8 cellular contexts compared by ENCODE assay signal in genomic region chr2:87456477-87457128, GRCh38.
A peak's percentile ranks its signal among the peaks of the same experiment; 100 is the strongest.
DNase-seq lines count a peak whose midpoint lies in the region; ATAC-seq and TF ChIP-seq lines count a peak whose summit lies in the region.
"Not testable (repeated sequence)": the region's sequence is repeated elsewhere in the genome, so short reads cannot be mapped to it uniquely, and the experiment has no call there.

No MANE protein-coding gene starts in this region.

- peak overlapping the region; percentile 84 for H3K27ac ChIP-seq in ACC112 (ENCODE audit: low read depth, low read length)

- not testable (repeated sequence) for H3K9me3 Mint-ChIP-seq in HFFc6; activated naive CD8-positive, alpha-beta T cell treated with anti-CD3 and anti-CD28 coated beads, Interleukin-2, amount 50 U/mL, for 24 hours; osteocyte (ENCODE audit: unreplicated experiment)

- TF ChIP-seq CTCF in HFFc6 (IDR thresholded peaks at IDR 0.05); osteocyte (IDR thresholded peaks at IDR 0.05): not testable (repeated sequence)

- H2AFZ ChIP-seq in ACC112 (ENCODE audit: low read length, unreplicated experiment), result not testable (repeated sequence)

- not testable (repeated sequence) for DNase-seq in HFFc6; Right ventricle myocardium inferior (ENCODE audit: missing footprints); osteocyte (ENCODE audit: extremely low spot score, unreplicated experiment)
- DNase-seq in activated naive CD8-positive, alpha-beta T cell treated with anti-CD3 and anti-CD28 coated beads, Interleukin-2, amount 50 U/mL, for 24 hours, result peak; percentile 34

- peak overlapping the region; percentile 89 for H3K27ac Mint-ChIP-seq in HFFc6
- peak overlapping the region; percentile 82 for H3K27ac Mint-ChIP-seq in activated naive CD8-positive, alpha-beta T cell treated with anti-CD3 and anti-CD28 coated beads, Interleukin-2, amount 50 U/mL, for 24 hours
- H3K27ac Mint-ChIP-seq in osteocyte (ENCODE audit: unreplicated experiment), result peak overlapping the region; percentile 82

- ATAC-seq in GM18867 (IDR thresholded peaks at IDR 0.05; ENCODE audit: unreplicated experiment) (peak; percentile 69), HG03469 (IDR thresholded peaks at IDR 0.05; ENCODE audit: unreplicated experiment) (peak; percentile 67), SK-N-SH treated with all-trans-retinoic acid at 6 μM for 48 hours (peak; percentile 17), Right ventricle myocardium inferior (peak; percentile 56)
- ATAC-seq in activated naive CD8-positive, alpha-beta T cell treated with anti-CD3 and anti-CD28 coated beads, Interleukin-2, amount 50 U/mL, for 24 hours, result peak; percentile 70

- not testable (repeated sequence) for H3K27me3 Mint-ChIP-seq in HFFc6 (ENCODE audit: insufficient read depth); activated naive CD8-positive, alpha-beta T cell treated with anti-CD3 and anti-CD28 coated beads, Interleukin-2, amount 50 U/mL, for 24 hours; osteocyte (ENCODE audit: unreplicated experiment)

- H3K27me3 ChIP-seq in ACC112 (ENCODE audit: insufficient read depth, low read length), result not testable (repeated sequence)

- H3K36me3 ChIP-seq in ACC112 (ENCODE audit: insufficient read depth, low read length), result not testable (repeated sequence)

- H3K79me2 ChIP-seq in ACC112 (ENCODE audit: control insufficient read depth, insufficient read depth, low read length, unreplicated experiment), result peaks cover 30% of the 10 kb centered on the region

- peak overlapping the region; percentile 74 for H3K4me3 ChIP-seq in ACC112 (ENCODE audit: low read depth, low read length)

- intact Hi-C loops in Right ventricle myocardium inferior (cut with DNase I), result not testable (repeated sequence)

- peak overlapping the region; percentile 89 for H3K4me3 Mint-ChIP-seq in HFFc6
- peak overlapping the region; percentile 80 for H3K4me3 Mint-ChIP-seq in activated naive CD8-positive, alpha-beta T cell treated with anti-CD3 and anti-CD28 coated beads, Interleukin-2, amount 50 U/mL, for 24 hours
- peak overlapping the region; percentile 74 for H3K4me3 Mint-ChIP-seq in osteocyte (ENCODE audit: unreplicated experiment)

- H3K36me3 Mint-ChIP-seq in HFFc6 (ENCODE audit: low read depth); activated naive CD8-positive, alpha-beta T cell treated with anti-CD3 and anti-CD28 coated beads, Interleukin-2, amount 50 U/mL, for 24 hours (ENCODE audit: low read depth); osteocyte (ENCODE audit: unreplicated experiment): not testable (repeated sequence)

- H3K4me1 Mint-ChIP-seq in HFFc6 (ENCODE audit: low read depth) (peaks cover 32% of the 10 kb centered on the region), osteocyte (ENCODE audit: unreplicated experiment) (peaks cover 27% of the 10 kb centered on the region)
- peaks cover 26% of the 10 kb centered on the region for H3K4me1 Mint-ChIP-seq in activated naive CD8-positive, alpha-beta T cell treated with anti-CD3 and anti-CD28 coated beads, Interleukin-2, amount 50 U/mL, for 24 hours

- H3K4me1 ChIP-seq in ACC112 (ENCODE audit: control insufficient read depth, insufficient read depth, low read length, unreplicated experiment), result peaks cover 25% of the 10 kb centered on the region

Comparison
In these comparisons a context has a peak if more than half of its experiments do, and no peak if none do; other contexts are left out.
1. ATAC-seq: peak in every context shown above with its lines; median percentile 70 in activated naive CD8-positive, alpha-beta T cell treated with anti-CD3 and anti-CD28 coated beads, Interleukin-2, amount 50 U/mL, for 24 hours; 69 in GM18867; 67 in HG03469; 56 in Right ventricle myocardium inferior; 17 in SK-N-SH treated with all-trans-retinoic acid at 6 μM for 48 hours.